ENCODE assay signal across 9 cellular contexts in the genomic region with DNA sequence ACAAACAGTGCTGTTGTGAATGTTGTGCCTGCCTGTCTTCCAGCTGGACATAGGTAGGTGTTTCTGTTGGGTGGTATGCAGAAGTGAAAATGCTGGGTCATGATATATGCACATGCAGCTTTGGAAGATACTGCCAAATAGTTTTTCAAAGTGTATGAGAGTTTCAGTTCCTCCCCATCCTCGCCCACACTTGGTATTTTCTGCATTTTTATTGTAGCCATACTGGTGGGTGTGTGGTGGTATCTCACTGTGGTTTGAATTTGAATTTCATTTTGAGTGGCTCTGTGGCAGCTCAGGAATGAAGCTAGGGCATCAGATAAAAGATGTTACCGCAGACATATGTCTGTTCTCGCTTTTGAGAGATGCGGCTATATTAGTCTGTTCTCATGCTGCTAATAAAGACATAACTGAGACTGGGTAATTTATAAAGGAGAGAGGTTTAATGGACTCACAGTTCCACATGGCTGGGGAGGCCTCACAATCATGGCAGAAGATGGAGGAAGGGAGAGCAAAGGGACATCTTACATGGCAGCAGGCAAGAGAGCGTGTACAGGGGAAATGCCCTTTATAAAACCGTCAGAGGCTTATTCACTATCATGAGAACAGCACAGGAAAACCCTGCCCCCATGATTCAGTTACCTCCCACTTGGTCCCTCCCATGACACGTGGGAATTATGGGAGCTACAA.
DNase-seq lines count a peak whose midpoint lies in the region; ATAC-seq and TF ChIP-seq lines count a peak whose summit lies in the region.
"Had no signal": no experiment of that assay in that cellular context is flagged by ENCODE, and none has a peak within 500 bp of the region (broad histone marks: within the 10 kb centered on the region; RNA-seq: fewer than 3 reads in every experiment).

No MANE protein-coding gene starts in this region.

- H3K27ac ChIP-seq in RWPE1 (no peak overlapping the region), ascending aorta (no peak overlapping the region)
- H3K27ac ChIP-seq: Peyer's patch had no signal

- ATAC-seq in GM21717 (IDR thresholded peaks at IDR 0.05; ENCODE audit: unreplicated experiment) (peak; percentile 63), HG03571 (IDR thresholded peaks at IDR 0.05; ENCODE audit: unreplicated experiment) (peak; percentile 67), memory B cell (ENCODE audit: low read depth) (peak; percentile 71)

- H3K27me3 Mint-ChIP-seq in memory B cell = peaks cover 4% of the 10 kb centered on the region

- H3K9me3 ChIP-seq in ascending aorta = no peaks in the 10 kb centered on the region
- H3K9me3 ChIP-seq: Peyer's patch had no signal

- peaks cover 34% of the 10 kb centered on the region for H3K4me1 Mint-ChIP-seq in memory B cell

- H3K4me3 ChIP-seq in ascending aorta = no peak overlapping the region
- H3K4me3 ChIP-seq: Peyer's patch had no signal

- no peak overlapping the region for H3K4me3 Mint-ChIP-seq in memory B cell

- H3K4me1 ChIP-seq in ascending aorta = peaks cover 0 to 7% of the 10 kb centered on the region in 2 donors

- TF ChIP-seq CTCF in RWPE1 (conservative IDR thresholded peaks at IDR 0.05; ENCODE audit: low read depth) (no peak), ascending aorta (IDR thresholded peaks at IDR 0.05) (no peak)

- H3K9me3 Mint-ChIP-seq in memory B cell = peaks cover 4% of the 10 kb centered on the region

- H3K36me3 ChIP-seq in ascending aorta = no peaks in the 10 kb centered on the region
- H3K36me3 ChIP-seq: Peyer's patch had no signal

- CTCF ChIA-PET in RWPE1 (lab: Yijun Ruan, JAX) = no interaction called here

- H3K27ac Mint-ChIP-seq in memory B cell = no peak overlapping the region

- POLR2A ChIA-PET in RWPE1 (lab: Yijun Ruan, JAX; ENCODE audit: low non-redundant PET) = no interaction called here

- H3K36me3 Mint-ChIP-seq in memory B cell = peaks cover 1% of the 10 kb centered on the region

- H3K27me3 ChIP-seq in ascending aorta = no peaks in the 10 kb centered on the region
- H3K27me3 ChIP-seq: Peyer's patch had no signal

- intact Hi-C loops in ascending aorta (cut with DNase I) = no loop called here

- peak; percentile 6 to 19 for DNase-seq in activated CD4-positive, alpha-beta T cell treated with anti-CD3 and anti-CD28 coated beads for 24 hours (ENCODE audit: low read depth in 2 of 2)
- DNase-seq in activated CD4-positive, alpha-beta T cell treated with anti-CD3 and anti-CD28 coated beads for 4 hours = no peak
- DNase-seq in memory B cell (ENCODE audit: low spot score in 2 of 2) (no peak), RWPE1 (ENCODE audit: low spot score) (no peak), ascending aorta (ENCODE audit: low spot score in 2 of 2) (no peak), HK-2 (ENCODE audit: unreplicated experiment) (no peak)

Comparison
In these comparisons a context has a peak if more than half of its experiments do, and no peak if none do; other contexts are left out.
1. DNase-seq: peak in activated CD4-positive, alpha-beta T cell treated with anti-CD3 and anti-CD28 coated beads for 24 hours (2 of 2); none in activated CD4-positive, alpha-beta T cell treated with anti-CD3 and anti-CD28 coated beads for 4 hours (0 of 2), memory B cell (0 of 2), RWPE1 (single experiment), ascending aorta (0 of 2) and HK-2 (single experiment).
2. Peak in every context shown above with its lines, with median percentiles within 50 percentile points of each other: ATAC-seq.